In the genomic region with DNA sequence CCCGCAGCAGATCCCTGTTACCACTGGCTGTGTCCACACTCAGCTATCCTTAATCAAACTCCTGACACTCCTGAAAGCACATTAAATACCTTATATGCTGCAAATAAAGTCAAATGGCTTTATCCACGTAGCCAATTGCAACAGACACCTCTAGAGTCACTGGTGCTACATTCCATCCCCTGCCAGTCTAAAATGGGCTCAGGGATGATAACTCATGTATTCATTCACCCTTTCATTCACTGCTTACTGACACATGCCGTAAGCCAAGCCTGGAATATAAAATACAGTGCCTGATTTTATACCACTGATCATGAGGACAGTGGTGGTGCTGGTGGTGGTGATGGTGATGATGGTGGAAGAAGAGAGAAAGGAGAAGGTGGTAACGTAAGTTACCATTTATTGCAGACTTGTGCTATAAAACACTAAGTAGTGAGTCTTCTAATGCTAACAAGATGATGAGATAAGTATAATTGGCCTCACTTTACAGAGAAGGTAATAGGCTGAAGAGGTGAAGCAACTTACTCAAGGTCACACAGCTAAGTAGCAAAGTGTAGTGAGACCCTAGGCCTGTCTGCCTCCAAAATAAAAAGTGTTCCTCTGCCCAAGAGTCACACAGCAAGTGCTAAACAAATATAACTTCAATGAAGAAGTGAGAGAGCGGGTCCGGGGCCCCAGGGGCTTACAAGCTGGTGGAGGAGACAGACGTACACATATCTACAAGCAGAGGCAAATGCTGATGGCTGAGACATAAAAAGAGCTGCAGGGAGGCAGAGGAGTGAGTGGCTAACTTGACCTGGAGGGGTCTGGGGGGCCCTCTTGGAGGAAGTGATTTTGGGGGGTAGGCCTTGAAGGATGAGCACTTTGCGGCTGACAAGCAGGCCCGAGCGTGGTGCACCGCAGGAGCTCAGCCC, we compare ENCODE assay signal across 8 cellular contexts. TPM values are rescaled to one million over a fixed set of nuclear protein-coding genes. Genes with fewer than 3 reads are reported as not detected.
DNase-seq lines count a peak whose midpoint lies in the region; ATAC-seq and TF ChIP-seq lines count a peak whose summit lies in the region.

No MANE protein-coding gene starts in this region.

- peaks cover 32% of the 10 kb centered on the region for H3K4me1 Mint-ChIP-seq in activated naive CD4-positive, alpha-beta T cell treated with anti-CD3 and anti-CD28 coated beads for 36 hours (ENCODE audit: low read depth)

- peaks cover 2% of the 10 kb centered on the region for H3K36me3 Mint-ChIP-seq in activated naive CD4-positive, alpha-beta T cell treated with anti-CD3 and anti-CD28 coated beads for 36 hours (ENCODE audit: low read depth)

- no peaks in the 10 kb centered on the region for H3K9me3 ChIP-seq in ascending aorta
- no peaks in the 10 kb centered on the region for H3K9me3 ChIP-seq in lower lobe of right lung
- H3K9me3 ChIP-seq in upper lobe of right lung = no peaks in the 10 kb centered on the region

- peak overlapping the region; percentile 92 for H3K4me3 ChIP-seq in ascending aorta
- peak overlapping the region; percentile 97 for H3K4me3 ChIP-seq in lower lobe of right lung
- H3K4me3 ChIP-seq in upper lobe of right lung = peak overlapping the region; percentile 92

- peaks cover 10 to 36% of the 10 kb centered on the region in 2 donors for H3K4me1 ChIP-seq in ascending aorta
- H3K4me1 ChIP-seq in lower lobe of right lung = peaks cover 36% of the 10 kb centered on the region
- peaks cover 26% of the 10 kb centered on the region for H3K4me1 ChIP-seq in upper lobe of right lung

- H3K27me3 ChIP-seq in ascending aorta (no peaks in the 10 kb centered on the region), lower lobe of right lung (ENCODE audit: low read depth) (no peaks in the 10 kb centered on the region), upper lobe of right lung (no peaks in the 10 kb centered on the region)

- CTCF ChIA-PET in activated naive CD4-positive, alpha-beta T cell treated with anti-CD3 and anti-CD28 coated beads for 36 hours (lab: Charles Lee) = interaction anchor here (0.6 to 1.0 kb wide), 2 partner anchors 31 to 33 kb away, joined by 3 to 5 read pairs; no protein-coding TSS in a partner anchor

- H3K27ac ChIP-seq in ascending aorta = peak overlapping the region; percentile 82 to 92
- peak overlapping the region; percentile 77 for H3K27ac ChIP-seq in lower lobe of right lung
- H3K27ac ChIP-seq in upper lobe of right lung = peak overlapping the region; percentile 73

- no peak overlapping the region for H3K27ac Mint-ChIP-seq in activated naive CD4-positive, alpha-beta T cell treated with anti-CD3 and anti-CD28 coated beads for 36 hours

- ATAC-seq in lower lobe of right lung = no peak
- ATAC-seq in upper lobe of right lung = no peak
- no peak for ATAC-seq in GM18873 (IDR thresholded peaks at IDR 0.05; ENCODE audit: low FRiP score, unreplicated experiment)
- no peak for ATAC-seq in GM21576 (IDR thresholded peaks at IDR 0.05; ENCODE audit: unreplicated experiment)

- H3K36me3 ChIP-seq in ascending aorta = no peaks in the 10 kb centered on the region
- no peaks in the 10 kb centered on the region for H3K36me3 ChIP-seq in lower lobe of right lung
- peaks cover 5% of the 10 kb centered on the region for H3K36me3 ChIP-seq in upper lobe of right lung

- H3K27me3 Mint-ChIP-seq in activated naive CD4-positive, alpha-beta T cell treated with anti-CD3 and anti-CD28 coated beads for 36 hours (ENCODE audit: low read depth) = peaks cover 3% of the 10 kb centered on the region

- H3K9me3 Mint-ChIP-seq in activated naive CD4-positive, alpha-beta T cell treated with anti-CD3 and anti-CD28 coated beads for 36 hours = no peaks in the 10 kb centered on the region

- H3K4me3 Mint-ChIP-seq in activated naive CD4-positive, alpha-beta T cell treated with anti-CD3 and anti-CD28 coated beads for 36 hours = peak overlapping the region; percentile 85

- no peak for TF ChIP-seq CTCF in ascending aorta (IDR thresholded peaks at IDR 0.05)
- no peak for TF ChIP-seq CTCF in lower lobe of right lung (IDR thresholded peaks at IDR 0.05)
- no peak for TF ChIP-seq CTCF in upper lobe of right lung (IDR thresholded peaks at IDR 0.05)

- intact Hi-C loops in activated naive CD4-positive, alpha-beta T cell treated with anti-CD3 and anti-CD28 coated beads for 36 hours (cut with micrococcal nuclease) = loop anchor here (2.0 to 10.0 kb wide), 3 partner anchors 67 to 1507 kb away; a partner anchor contains a TSS
- intact Hi-C loops in ascending aorta (cut with DNase I) = loop anchor here (5.0 to 10.0 kb wide), 4 partner anchors 60 to 733 kb away; a partner anchor contains a TSS
- intact Hi-C loops in lower lobe of right lung (cut with DNase I) = no loop called here
- intact Hi-C loops in upper lobe of right lung (cut with DNase I) = no loop called here

- no peak for DNase-seq in activated naive CD4-positive, alpha-beta T cell treated with anti-CD3 and anti-CD28 coated beads for 36 hours
- no peak for DNase-seq in activated naive CD4-positive, alpha-beta T cell treated with Interleukin-2 at 50 U/mL for 16 hours
- DNase-seq in ascending aorta (ENCODE audit: low spot score in 2 of 2) (no peak), lower lobe of right lung (no peak), upper lobe of right lung (no peak), Ammon's horn (ENCODE audit: low spot score) (no peak)

RNA-seq across cellular contexts. Expression of a gene that starts 1.2 kb away (rescaled TPM):
- total RNA-seq in activated naive CD4-positive, alpha-beta T cell treated with anti-CD3 and anti-CD28 coated beads for 36 hours = under 1 TPM; 0.84 to 0.86 TPM
- total RNA-seq in ascending aorta (18.5 TPM), lower lobe of right lung (11.7 TPM), upper lobe of right lung (10.7 TPM)

Comparison
In these comparisons a context has a peak if more than half of its experiments do, and no peak if none do; other contexts are left out.
1. intact Hi-C loops: an anchor here in activated naive CD4-positive, alpha-beta T cell treated with anti-CD3 and anti-CD28 coated beads for 36 hours (2.0 to 10.0 kb wide) and ascending aorta (5.0 to 10.0 kb wide); none called in lower lobe of right lung and upper lobe of right lung.